Comparison of ENCODE assay signal across 1 cellular context in the genomic region with DNA sequence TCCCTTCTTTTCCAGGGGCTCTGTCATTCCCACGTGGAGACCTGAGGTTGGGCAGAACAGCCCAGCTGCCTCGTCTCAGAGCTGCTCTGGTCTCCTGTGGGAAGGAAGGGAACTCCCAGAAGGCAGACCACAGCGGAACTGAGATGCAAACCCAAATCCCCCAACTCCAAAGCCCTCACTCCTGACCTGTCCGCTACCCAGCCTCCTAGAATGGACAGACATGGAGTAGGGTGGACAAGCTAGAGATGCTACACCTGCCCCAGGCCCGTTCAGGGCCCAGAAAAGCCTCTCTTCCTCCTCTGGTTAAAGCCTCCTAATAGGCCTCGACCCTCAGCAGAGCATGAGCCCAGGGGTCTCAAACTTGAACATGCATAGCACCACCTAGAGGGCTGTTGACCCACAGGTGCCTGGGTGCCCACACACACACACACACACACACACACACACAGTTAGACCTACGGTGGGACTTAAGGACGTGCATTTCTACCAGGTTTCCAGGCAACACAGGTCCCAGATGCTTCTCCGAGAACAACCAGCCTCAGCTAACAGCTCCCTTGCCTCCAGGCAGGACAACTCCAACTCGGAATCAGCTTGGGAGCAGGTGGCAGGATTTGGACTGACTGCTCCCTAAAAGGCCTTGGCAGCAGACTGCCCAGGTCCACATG.
TF ChIP-seq lines count a peak whose summit lies in the region.

No MANE protein-coding gene starts in this region.

TF ChIP-seq in IMR-90, 13 proteins besides CTCF, POLR2A, EP300 and RAD21 (continued from another document):
- TF ChIP-seq RCOR1 (IDR thresholded peaks at IDR 0.05; ENCODE audit: insufficient replicate concordance, low read length) (no peak), RFX5 (IDR thresholded peaks at IDR 0.05; ENCODE audit: low read depth, low read length) (no peak), MAFK (IDR thresholded peaks at IDR 0.05; ENCODE audit: low read depth, low read length) (no peak), CEBPB (IDR thresholded peaks at IDR 0.05; ENCODE audit: low read depth, low read length) (no peak), MXI1 (IDR thresholded peaks at IDR 0.05; ENCODE audit: borderline replicate concordance, low read depth, low read length) (no peak), NFE2L2 (IDR thresholded peaks at IDR 0.05; ENCODE audit: low read depth, low read length) (no peak), MAZ (IDR thresholded peaks at IDR 0.05; ENCODE audit: borderline replicate concordance, low read depth, low read length) (no peak)
